29 cellular contexts compared by ENCODE assay signal in genomic region chr6:163935158-163935762, GRCh38.
DNase-seq lines count a peak whose midpoint lies in the region; ATAC-seq and TF ChIP-seq lines count a peak whose summit lies in the region.
"Had no signal": no experiment of that assay in that cellular context is flagged by ENCODE, and none has a peak within 500 bp of the region (broad histone marks: within the 10 kb centered on the region; RNA-seq: fewer than 3 reads in every experiment).

No MANE protein-coding gene starts in this region.

- no peak for TF ChIP-seq EP300 in gastroesophageal sphincter (IDR thresholded peaks at IDR 0.05)

- no peak overlapping the region for H3K4me3 Mint-ChIP-seq in nephron
- H3K4me3 Mint-ChIP-seq in CD14-positive monocyte: no peak overlapping the region
- H3K4me3 Mint-ChIP-seq in immature natural killer cell: no peak overlapping the region
- H3K4me3 Mint-ChIP-seq: activated naive CD8-positive, alpha-beta T cell treated with anti-CD3 and anti-CD28 coated beads, Interleukin-2, amount 50 U/mL, for 24 hours; activated T-cell treated with anti-CD3 and anti-CD28 coated beads, Interleukin-2, amount 50 U/mL, for 4 hours; B cell; brain; CD8-positive, alpha-beta memory T cell; endodermal cell; T-helper 2 cell treated with Interferon-gamma antibody and Interleukin-4, amounts not matched to agents 5 μg/mL and 100 μg/mL, for 36 hours had no signal

- H3K27ac ChIP-seq in coronary artery (no peak overlapping the region), gastroesophageal sphincter (no peak overlapping the region)
- H3K27ac ChIP-seq: neutrophil, thoracic aorta, WERI-Rb-1 had no signal

- H3K36me3 ChIP-seq in gastroesophageal sphincter: no peaks in the 10 kb centered on the region
- H3K36me3 ChIP-seq: neutrophil, thoracic aorta, WERI-Rb-1 had no signal

- TF ChIP-seq CTCF in nephron (IDR thresholded peaks at IDR 0.05; ENCODE audit: unreplicated experiment in 3 of 3) (no peak), CD14-positive monocyte (IDR thresholded peaks at IDR 0.05) (no peak), coronary artery (IDR thresholded peaks at IDR 0.05) (no peak), gastroesophageal sphincter (IDR thresholded peaks at IDR 0.05) (no peak)

- 19 to 66% methylated on average over 5 of the region's 6 CpGs for WGBS in gastroesophageal sphincter (ENCODE audit: low coverage in 1 of 2), 2 donors

- intact Hi-C loops in left ventricle myocardium superior (cut with micrococcal nuclease) (no loop called here), left cardiac atrium (cut with DNase I) (no loop called here), CD14-positive monocyte (cut with micrococcal nuclease) (no loop called here)

- H3K4me1 ChIP-seq in gastroesophageal sphincter: no peaks in the 10 kb centered on the region

- H3K9me3 ChIP-seq in gastroesophageal sphincter: no peaks in the 10 kb centered on the region
- H3K9me3 ChIP-seq: neutrophil, thoracic aorta had no signal

- H3K27me3 ChIP-seq in gastroesophageal sphincter: peaks cover 4% of the 10 kb centered on the region
- H3K27me3 ChIP-seq: neutrophil had no signal

- no peak for TF ChIP-seq POLR2A in gastroesophageal sphincter (IDR thresholded peaks at IDR 0.05)

- no peak overlapping the region for H3K4me3 ChIP-seq in coronary artery
- H3K4me3 ChIP-seq in gastroesophageal sphincter: no peak overlapping the region
- H3K4me3 ChIP-seq: thoracic aorta had no signal

- ATAC-seq in left ventricle myocardium superior: peak; percentile 40
- no peak for ATAC-seq in left cardiac atrium
- no peak for ATAC-seq in gastroesophageal sphincter
- ATAC-seq: activated naive CD8-positive, alpha-beta T cell treated with anti-CD3 and anti-CD28 coated beads, Interleukin-2, amount 50 U/mL, for 24 hours; activated T-cell treated with anti-CD3 and anti-CD28 coated beads, Interleukin-2, amount 50 U/mL, for 4 hours; stimulated activated naive CD8-positive, alpha-beta T cell treated with anti-CD3 and anti-CD28 coated beads, Interleukin-15, Interleukin-2, amounts not matched to agents 100 U/mL and 50 U/mL, for 24 hours had no signal

- H3K4me1 Mint-ChIP-seq in nephron: peaks cover 17% of the 10 kb centered on the region
- no peaks in the 10 kb centered on the region for H3K4me1 Mint-ChIP-seq in CD14-positive monocyte
- H3K4me1 Mint-ChIP-seq in immature natural killer cell: peaks cover 0 to 5% of the 10 kb centered on the region in 2 donors
- H3K4me1 Mint-ChIP-seq: activated naive CD8-positive, alpha-beta T cell treated with anti-CD3 and anti-CD28 coated beads, Interleukin-2, amount 50 U/mL, for 24 hours; B cell; CD8-positive, alpha-beta memory T cell had no signal

- H3K27ac Mint-ChIP-seq in nephron: peak overlapping the region in 2 of 3 experiments; percentile 6 to 28
- H3K27ac Mint-ChIP-seq in CD14-positive monocyte: no peak overlapping the region
- H3K27ac Mint-ChIP-seq in immature natural killer cell: peak overlapping the region in 1 of 6 donors; percentile 43
- H3K27ac Mint-ChIP-seq: activated naive CD8-positive, alpha-beta T cell treated with anti-CD3 and anti-CD28 coated beads, Interleukin-2, amount 50 U/mL, for 24 hours; B cell; endodermal cell; progenitor cell of endocrine pancreas; T-helper 2 cell treated with Interferon-gamma antibody and Interleukin-4, amounts not matched to agents 5 μg/mL and 100 μg/mL, for 36 hours had no signal

- H3K9me3 Mint-ChIP-seq in nephron (no peaks in the 10 kb centered on the region), CD14-positive monocyte (peaks cover 0 to 8% (median 2%) of the 10 kb centered on the region in 7 donors), immature natural killer cell (no peaks in the 10 kb centered on the region)
- H3K9me3 Mint-ChIP-seq: activated naive CD8-positive, alpha-beta T cell treated with anti-CD3 and anti-CD28 coated beads, Interleukin-2, amount 50 U/mL, for 24 hours; CD8-positive, alpha-beta memory T cell; T-helper 2 cell treated with Interferon-gamma antibody and Interleukin-4, amounts not matched to agents 5 μg/mL and 100 μg/mL, for 36 hours had no signal

- DNase-seq in left ventricle myocardium superior (no peak), left cardiac atrium (no peak), dermis microvascular lymphatic vessel endothelial cell (ENCODE audit: low read depth in 2 of 2) (peak; percentile 81 to 84), CD14-positive monocyte (ENCODE audit: low spot score) (no peak), immature natural killer cell (no peak), coronary artery (ENCODE audit: low spot score) (no peak)
- DNase-seq: activated CD4-positive, alpha-beta T cell treated with anti-CD3 and anti-CD28 coated beads for 48 hours; activated naive CD8-positive, alpha-beta T cell treated with anti-CD3 and anti-CD28 coated beads, Interleukin-2, amount 50 U/mL, for 24 hours; activated T-cell treated with anti-CD3 and anti-CD28 coated beads, Interleukin-2, amount 50 U/mL, for 4 hours; CD8-positive, alpha-beta memory T cell; cortex of kidney; endodermal cell; H7; islet precursor cell; mammary epithelial cell; NCI-H1694 treated with DMSO at 0.1 percent for 48 hours; NCI-H2171; NCI-H510A; SHP77; stimulated activated naive CD8-positive, alpha-beta T cell treated with anti-CD3 and anti-CD28 coated beads, Interleukin-15, Interleukin-2, amounts not matched to agents 100 U/mL and 50 U/mL, for 24 hours; WERI-Rb-1 had no signal

- H3K36me3 Mint-ChIP-seq in nephron (ENCODE audit: low read depth) (no peaks in the 10 kb centered on the region), CD14-positive monocyte (no peaks in the 10 kb centered on the region), immature natural killer cell (peaks cover 0 to 3% (median 0%) of the 10 kb centered on the region in 3 donors)
- H3K36me3 Mint-ChIP-seq: brain; CD8-positive, alpha-beta memory T cell had no signal

- H3K27me3 Mint-ChIP-seq in nephron (ENCODE audit: low read depth) (peaks cover 14% of the 10 kb centered on the region), CD14-positive monocyte (ENCODE audit: low read depth in 3 of 3) (peaks cover 7 to 32% (median 21%) of the 10 kb centered on the region in 3 donors), immature natural killer cell (ENCODE audit: low read depth in 3 of 3) (peaks cover 7 to 9% (median 8%) of the 10 kb centered on the region in 3 donors)
- H3K27me3 Mint-ChIP-seq: brain had no signal

Comparison
In these comparisons a context has a peak if more than half of its experiments do, and no peak if none do; other contexts are left out.
1. DNase-seq: peak in dermis microvascular lymphatic vessel endothelial cell (2 of 2); none in left ventricle myocardium superior (single experiment), left cardiac atrium (single experiment), CD14-positive monocyte (single experiment), immature natural killer cell (0 of 3) and coronary artery (single experiment).
2. H3K27ac Mint-ChIP-seq: peak in nephron (2 of 3); none in CD14-positive monocyte (0 of 7).